19 cellular contexts compared by ENCODE assay signal in genomic region chr16:16030449-16030848, GRCh38.
"Had no signal": no experiment of that assay in that cellular context is flagged by ENCODE, and none has a peak within 500 bp of the region (broad histone marks: within the 10 kb centered on the region; RNA-seq: fewer than 3 reads in every experiment).

No MANE protein-coding gene starts in this region.

- H3K9me3 ChIP-seq: colonic mucosa, neutrophil, pancreas, spleen, transverse colon had no signal

- H3K4me3 ChIP-seq: colonic mucosa, pancreas, spleen, transverse colon had no signal

- H3K4me3 Mint-ChIP-seq: activated CD4-positive, alpha-beta T cell treated with anti-CD3 and anti-CD28 coated beads, Interleukin-2, amount 10 ng/mL, durations not matched to agents 24 days and 14 days; activated CD8-positive, alpha-beta T cell treated with anti-CD3 and anti-CD28 coated beads for 36 hours; activated naive CD4-positive, alpha-beta T cell treated with anti-CD3 and anti-CD28 coated beads, Interleukin-2, amount 10 ng/mL, durations not matched to agents 7 days and 5 days; activated naive CD8-positive, alpha-beta T cell treated with anti-CD3 and anti-CD28 coated beads, Interleukin-2, amount 50 U/mL, for 24 hours; activated T-cell treated with anti-CD3 and anti-CD28 coated beads, Interleukin-2, amount 50 U/mL, for 4 hours; central memory CD8-positive, alpha-beta T cell; endodermal cell; natural killer cell treated with Interleukin-12 subunit alpha and Interleukin-12 subunit beta and Interleukin-15 and Interleukin-18, amount 100 ng/mL, for 72 hours; stimulated activated naive B cell treated with anti-CD40 and anti-IgM and Interleukin-4, amounts not matched to agents 10 μg/mL and 1 μg/mL and 100 μg/mL, for 72 hours had no signal

- H3K27ac ChIP-seq: colonic mucosa, epithelial cell of prostate, neutrophil, pancreas had no signal

- H3K9me3 Mint-ChIP-seq: activated CD4-positive, alpha-beta T cell treated with anti-CD3 and anti-CD28 coated beads, Interleukin-2, amount 10 ng/mL, durations not matched to agents 24 days and 14 days; activated CD8-positive, alpha-beta T cell treated with anti-CD3 and anti-CD28 coated beads for 36 hours; activated naive CD4-positive, alpha-beta T cell treated with anti-CD3 and anti-CD28 coated beads, Interleukin-2, amount 10 ng/mL, durations not matched to agents 7 days and 5 days; activated naive CD8-positive, alpha-beta T cell treated with anti-CD3 and anti-CD28 coated beads, Interleukin-2, amount 50 U/mL, for 24 hours; activated T-cell treated with anti-CD3 and anti-CD28 coated beads, Interleukin-2, amount 50 U/mL, for 4 hours; central memory CD8-positive, alpha-beta T cell; endodermal cell; natural killer cell treated with Interleukin-12 subunit alpha and Interleukin-12 subunit beta and Interleukin-15 and Interleukin-18, amount 100 ng/mL, for 72 hours; stimulated activated naive B cell treated with anti-CD40 and anti-IgM and Interleukin-4, amounts not matched to agents 10 μg/mL and 1 μg/mL and 100 μg/mL, for 72 hours had no signal

- H3K36me3 Mint-ChIP-seq: natural killer cell treated with Interleukin-12 subunit alpha and Interleukin-12 subunit beta and Interleukin-15 and Interleukin-18, amount 100 ng/mL, for 72 hours had no signal

- DNase-seq: activated CD4-positive, alpha-beta T cell treated with anti-CD3 and anti-CD28 coated beads, Interleukin-2, amount 10 ng/mL, durations not matched to agents 24 days and 14 days; activated CD8-positive, alpha-beta T cell treated with anti-CD3 and anti-CD28 coated beads for 36 hours; activated naive CD4-positive, alpha-beta T cell treated with anti-CD3 and anti-CD28 coated beads, Interleukin-2, amount 10 ng/mL, durations not matched to agents 7 days and 5 days; activated naive CD8-positive, alpha-beta T cell treated with anti-CD3 and anti-CD28 coated beads, Interleukin-2, amount 50 U/mL, for 24 hours; activated T-cell treated with anti-CD3 and anti-CD28 coated beads, Interleukin-2, amount 50 U/mL, for 4 hours; anterior cingulate cortex; brain microvascular endothelial cell; colonic mucosa; endodermal cell; head of caudate nucleus; pancreas; spleen; stimulated activated CD4-positive, alpha-beta T cell treated with anti-CD3 and anti-CD28 coated beads, Interleukin-4, amount 100 ng/mL, for 4 hours; stimulated activated naive B cell treated with anti-CD40 and anti-IgM and Interleukin-4, amounts not matched to agents 10 μg/mL and 1 μg/mL and 100 μg/mL, for 72 hours; transverse colon had no signal

- H3K4me1 ChIP-seq: colonic mucosa had no signal

- H3K27ac Mint-ChIP-seq: activated CD4-positive, alpha-beta T cell treated with anti-CD3 and anti-CD28 coated beads, Interleukin-2, amount 10 ng/mL, durations not matched to agents 24 days and 14 days; activated CD8-positive, alpha-beta T cell treated with anti-CD3 and anti-CD28 coated beads for 36 hours; activated naive CD8-positive, alpha-beta T cell treated with anti-CD3 and anti-CD28 coated beads, Interleukin-2, amount 50 U/mL, for 24 hours; endodermal cell; natural killer cell treated with Interleukin-12 subunit alpha and Interleukin-12 subunit beta and Interleukin-15 and Interleukin-18, amount 100 ng/mL, for 72 hours; stimulated activated naive B cell treated with anti-CD40 and anti-IgM and Interleukin-4, amounts not matched to agents 10 μg/mL and 1 μg/mL and 100 μg/mL, for 72 hours had no signal

- ATAC-seq: activated CD8-positive, alpha-beta T cell treated with anti-CD3 and anti-CD28 coated beads for 36 hours; activated naive CD8-positive, alpha-beta T cell treated with anti-CD3 and anti-CD28 coated beads, Interleukin-2, amount 50 U/mL, for 24 hours; activated T-cell treated with anti-CD3 and anti-CD28 coated beads, Interleukin-2, amount 50 U/mL, for 4 hours; natural killer cell treated with Interleukin-12 subunit alpha and Interleukin-12 subunit beta and Interleukin-15 and Interleukin-18, amount 100 ng/mL, for 72 hours; pancreas; stimulated activated naive B cell treated with anti-CD40 and anti-IgM and Interleukin-4, amounts not matched to agents 10 μg/mL and 1 μg/mL and 100 μg/mL, for 72 hours had no signal

- H3K27me3 ChIP-seq: brain microvascular endothelial cell, colonic mucosa, neutrophil, pancreas, spleen, transverse colon had no signal

- H3K36me3 ChIP-seq: colonic mucosa, pancreas had no signal
